2 cellular contexts compared by ENCODE assay signal in the genomic region with DNA sequence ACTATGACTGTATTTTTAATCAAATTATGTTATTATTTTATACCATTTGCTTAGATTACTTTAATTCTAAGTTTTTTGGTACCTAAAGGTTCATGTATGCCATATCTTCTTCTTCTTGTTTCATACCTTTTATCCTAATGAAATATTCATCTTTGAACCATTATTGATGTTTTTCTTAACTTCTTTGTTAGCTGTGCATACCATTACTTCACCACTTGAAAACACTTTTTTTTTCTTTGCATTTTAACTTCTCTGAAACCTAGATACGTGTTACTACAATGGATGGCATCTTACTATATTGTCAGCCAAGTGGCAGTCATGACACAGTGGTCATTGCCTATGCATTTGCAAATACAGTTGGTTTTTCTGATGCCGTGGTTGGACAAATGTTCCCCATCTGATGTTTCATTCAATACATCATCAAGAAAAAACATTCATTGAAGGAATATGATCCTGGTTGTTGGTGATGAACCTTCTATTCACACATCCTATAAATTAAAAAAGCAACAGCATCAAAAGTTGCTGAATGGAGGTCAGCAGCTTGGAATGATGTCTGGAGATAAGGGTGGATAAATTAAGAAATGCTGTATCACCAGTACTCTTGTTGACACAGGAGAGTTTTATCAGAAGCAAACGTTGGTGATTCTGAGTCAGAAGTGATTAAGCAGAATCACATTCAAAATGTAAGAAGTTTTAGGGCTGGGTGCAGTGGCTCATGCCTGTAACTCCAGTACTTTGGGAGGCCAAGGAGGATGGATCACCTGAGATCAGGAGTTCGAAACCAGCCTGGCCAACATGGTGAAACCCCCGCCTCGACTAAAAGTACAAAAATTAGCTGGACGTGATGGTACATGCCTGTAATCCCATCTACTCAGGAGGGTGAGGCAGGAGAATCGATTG.
TF ChIP-seq lines count a peak whose summit lies in the region.

No MANE protein-coding gene starts in this region.

TF ChIP-seq in A549, 52 proteins besides CTCF, POLR2A, EP300 and RAD21 (continues in another document):
- TF ChIP-seq BHLHE40 (IDR thresholded peaks at IDR 0.05; ENCODE audit: low read depth, low read length) (no peak), RFX5 (IDR thresholded peaks at IDR 0.05) (no peak), MAFK (IDR thresholded peaks at IDR 0.05; ENCODE audit: partially characterized antibody) (peak; percentile 97), TP53 (CRISPR knock-in tag; IDR thresholded peaks at IDR 0.05) (no peak), EHMT2 (IDR thresholded peaks at IDR 0.05; ENCODE audit: low read depth) (no peak), CBX2 (IDR thresholded peaks at IDR 0.05; ENCODE audit: borderline replicate concordance, low read depth) (no peak), POLR2AphosphoS2 (conservative IDR thresholded peaks at IDR 0.05; ENCODE audit: low read length) (no peak), ESRRA (IDR thresholded peaks at IDR 0.05; ENCODE audit: borderline replicate concordance, low read length) (no peak), CHD2 (IDR thresholded peaks at IDR 0.05; ENCODE audit: low read length, partially characterized antibody) (no peak), MAZ (IDR thresholded peaks at IDR 0.05; ENCODE audit: borderline replicate concordance, low read depth, low read length) (no peak), ZNF302 (CRISPR knock-in tag; IDR thresholded peaks at IDR 0.05) (no peak), ZSCAN20 (CRISPR knock-in tag; IDR thresholded peaks at IDR 0.05) (no peak), JUN (IDR thresholded peaks at IDR 0.05) (peak in 1 of 2 experiments; percentile 57; a peak in 1 of 5 replicates), NPAS2 (CRISPR knock-in tag; IDR thresholded peaks at IDR 0.05; ENCODE audit: borderline replicate concordance) (no peak), EHF (CRISPR knock-in tag; IDR thresholded peaks at IDR 0.05) (no peak), JUNB (IDR thresholded peaks at IDR 0.05) (peak; percentile 74), KDM1A (IDR thresholded peaks at IDR 0.05; ENCODE audit: low read depth) (no peak), NFE2L2 (conservative IDR thresholded peaks at IDR 0.05; ENCODE audit: low read length) (peak; percentile 29; the same call in 1 of the 2 replicates), HEYL (CRISPR knock-in tag; IDR thresholded peaks at IDR 0.05) (no peak), SREBF2 (IDR thresholded peaks at IDR 0.05) (no peak), PHF8 (IDR thresholded peaks at IDR 0.05; ENCODE audit: borderline replicate concordance, low read depth) (no peak), HDAC2 (IDR thresholded peaks at IDR 0.05) (no peak), FOSB (CRISPR knock-in tag; IDR thresholded peaks at IDR 0.05) (no peak), RCOR1 (IDR thresholded peaks at IDR 0.05; ENCODE audit: low read depth, low read length) (no peak), NR3C1 (IDR thresholded peaks at IDR 0.05) (no peak), RARB (CRISPR knock-in tag; IDR thresholded peaks at IDR 0.05) (no peak), ZFP36 (IDR thresholded peaks at IDR 0.05; ENCODE audit: borderline replicate concordance, partially characterized antibody) (no peak), HOXB13 (CRISPR knock-in tag; IDR thresholded peaks at IDR 0.05; ENCODE audit: low read depth) (peak; percentile 21; the same call in 1 of the 2 replicates), FOSL2 (IDR thresholded peaks at IDR 0.05) (peak; percentile 68), FOSL2 (CRISPR knock-in tag; IDR thresholded peaks at IDR 0.05) (peak; percentile 91), FOXS1 (CRISPR knock-in tag; IDR thresholded peaks at IDR 0.05) (peak; percentile 38; the same call in 1 of the 2 replicates), MYC (IDR thresholded peaks at IDR 0.05; ENCODE audit: borderline replicate concordance, low read length) (no peak), TFCP2L1 (CRISPR knock-in tag; IDR thresholded peaks at IDR 0.05) (no peak), HES2 (IDR thresholded peaks at IDR 0.05) (no peak), RNF2 (IDR thresholded peaks at IDR 0.05; ENCODE audit: borderline replicate concordance, low read depth) (no peak), CBX8 (IDR thresholded peaks at IDR 0.05) (no peak), HOXB5 (CRISPR knock-in tag; IDR thresholded peaks at IDR 0.05) (no peak; the same call in 1 of the 2 replicates), SMC3 (IDR thresholded peaks at IDR 0.05) (no peak)
- TF ChIP-seq, protein P1, sequence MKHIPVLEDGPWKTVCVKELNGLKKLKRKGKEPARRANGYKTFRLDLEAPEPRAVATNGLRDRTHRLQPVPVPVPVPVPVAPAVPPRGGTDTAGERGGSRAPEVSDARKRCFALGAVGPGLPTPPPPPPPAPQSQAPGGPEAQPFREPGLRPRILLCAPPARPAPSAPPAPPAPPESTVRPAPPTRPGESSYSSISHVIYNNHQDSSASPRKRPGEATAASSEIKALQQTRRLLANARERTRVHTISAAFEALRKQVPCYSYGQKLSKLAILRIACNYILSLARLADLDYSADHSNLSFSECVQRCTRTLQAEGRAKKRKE (CRISPR knock-in tag; IDR thresholded peaks at IDR 0.05; ENCODE audit: low read depth), result no peak
- TF ChIP-seq, protein P2, sequence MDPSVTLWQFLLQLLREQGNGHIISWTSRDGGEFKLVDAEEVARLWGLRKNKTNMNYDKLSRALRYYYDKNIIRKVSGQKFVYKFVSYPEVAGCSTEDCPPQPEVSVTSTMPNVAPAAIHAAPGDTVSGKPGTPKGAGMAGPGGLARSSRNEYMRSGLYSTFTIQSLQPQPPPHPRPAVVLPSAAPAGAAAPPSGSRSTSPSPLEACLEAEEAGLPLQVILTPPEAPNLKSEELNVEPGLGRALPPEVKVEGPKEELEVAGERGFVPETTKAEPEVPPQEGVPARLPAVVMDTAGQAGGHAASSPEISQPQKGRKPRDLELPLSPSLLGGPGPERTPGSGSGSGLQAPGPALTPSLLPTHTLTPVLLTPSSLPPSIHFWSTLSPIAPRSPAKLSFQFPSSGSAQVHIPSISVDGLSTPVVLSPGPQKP (IDR thresholded peaks at IDR 0.05; ENCODE audit: low read depth, low read length), result no peak
- TF ChIP-seq, protein P3, sequence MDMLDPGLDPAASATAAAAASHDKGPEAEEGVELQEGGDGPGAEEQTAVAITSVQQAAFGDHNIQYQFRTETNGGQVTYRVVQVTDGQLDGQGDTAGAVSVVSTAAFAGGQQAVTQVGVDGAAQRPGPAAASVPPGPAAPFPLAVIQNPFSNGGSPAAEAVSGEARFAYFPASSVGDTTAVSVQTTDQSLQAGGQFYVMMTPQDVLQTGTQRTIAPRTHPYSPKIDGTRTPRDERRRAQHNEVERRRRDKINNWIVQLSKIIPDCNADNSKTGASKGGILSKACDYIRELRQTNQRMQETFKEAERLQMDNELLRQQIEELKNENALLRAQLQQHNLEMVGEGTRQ (IDR thresholded peaks at IDR 0.05), result no peak
- TF ChIP-seq, protein P4, sequence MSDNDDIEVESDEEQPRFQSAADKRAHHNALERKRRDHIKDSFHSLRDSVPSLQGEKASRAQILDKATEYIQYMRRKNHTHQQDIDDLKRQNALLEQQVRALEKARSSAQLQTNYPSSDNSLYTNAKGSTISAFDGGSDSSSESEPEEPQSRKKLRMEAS (IDR thresholded peaks at IDR 0.05), result peak; percentile 37; the same call in 1 of the 2 replicates

TF ChIP-seq in IMR-90, 13 proteins besides CTCF, POLR2A, EP300 and RAD21:
- TF ChIP-seq CEBPB (IDR thresholded peaks at IDR 0.05; ENCODE audit: low read depth, low read length) (no peak), RCOR1 (IDR thresholded peaks at IDR 0.05; ENCODE audit: insufficient replicate concordance, low read length) (no peak), CHD1 (IDR thresholded peaks at IDR 0.05; ENCODE audit: low read depth, low read length) (no peak), MAFK (IDR thresholded peaks at IDR 0.05; ENCODE audit: low read depth, low read length) (no peak), MAZ (IDR thresholded peaks at IDR 0.05; ENCODE audit: borderline replicate concordance, low read depth, low read length) (no peak), SMC3 (IDR thresholded peaks at IDR 0.05; ENCODE audit: low read depth, low read length) (no peak), FOS (IDR thresholded peaks at IDR 0.05; ENCODE audit: low read depth, low read length) (no peak), MXI1 (IDR thresholded peaks at IDR 0.05; ENCODE audit: borderline replicate concordance, low read depth, low read length) (no peak), RFX5 (IDR thresholded peaks at IDR 0.05; ENCODE audit: low read depth, low read length) (no peak), NFE2L2 (IDR thresholded peaks at IDR 0.05; ENCODE audit: low read depth, low read length) (no peak), BHLHE40 (IDR thresholded peaks at IDR 0.05; ENCODE audit: low read depth, low read length) (no peak)
- TF ChIP-seq, protein P3 (IDR thresholded peaks at IDR 0.05; ENCODE audit: low read depth, low read length), result no peak
- TF ChIP-seq, protein P2 (IDR thresholded peaks at IDR 0.05; ENCODE audit: borderline replicate concordance, low read depth, low read length), result no peak
